In genomic region chr4:96916731-96917130, GRCh38 we compare ENCODE assay signal across 22 cellular contexts.
DNase-seq lines count a peak whose midpoint lies in the region; ATAC-seq and TF ChIP-seq lines count a peak whose summit lies in the region.
"Had no signal": no experiment of that assay in that cellular context is flagged by ENCODE, and none has a peak within 500 bp of the region (broad histone marks: within the 10 kb centered on the region; RNA-seq: fewer than 3 reads in every experiment).

No MANE protein-coding gene starts in this region.

- POLR2A ChIA-PET in WTC11 (lab: Charles Lee), result no interaction called here
- POLR2A ChIA-PET in OCI-LY7 (lab: Charles Lee), result no interaction called here
- POLR2A ChIA-PET in Caco-2 (lab: Charles Lee), result no interaction called here

- intact Hi-C loops in OCI-LY7 (cut with micrococcal nuclease; ENCODE audit: unreplicated experiment) (no loop called here), Caco-2 (cut with micrococcal nuclease; ENCODE audit: unreplicated experiment) (no loop called here)

- H3K9me3 ChIP-seq in OCI-LY7 (ENCODE audit: low read length), result no peaks in the 10 kb centered on the region
- H3K9me3 ChIP-seq in Caco-2, result no peaks in the 10 kb centered on the region
- peaks cover 0 to 11% (median 0%) of the 10 kb centered on the region in 3 donors for H3K9me3 ChIP-seq in gastroesophageal sphincter
- H3K9me3 ChIP-seq: BLaER1 treated with 17β-estradiol and CSF1 and Interleukin-3, amounts not matched to agents 10 nM and 100 nM; gastrocnemius medialis; pancreas; tibial artery had no signal

- no peak overlapping the region for H3K4me2 ChIP-seq in GM23338
- H3K4me2 ChIP-seq in OCI-LY7 (ENCODE audit: low read length), result no peak overlapping the region
- H3K4me2 ChIP-seq: BLaER1 treated with 17β-estradiol and CSF1 and Interleukin-3, amounts not matched to agents 10 nM and 100 nM had no signal

- H3K4me3 Mint-ChIP-seq in GM23338 (no peak overlapping the region), WTC11 (no peak overlapping the region), nephron progenitor cell (no peak overlapping the region), Caco-2 (ENCODE audit: unreplicated experiment) (no peak overlapping the region)
- H3K4me3 Mint-ChIP-seq: activated B cell treated with CpG ODN at 0.5 μM for 24 hours; activated T-cell treated with anti-CD3 and anti-CD28 coated beads, Interleukin-2, amount 50 U/mL, for 4 hours; natural killer cell had no signal

- H3K79me2 ChIP-seq in GM23338 (replicated peaks; ENCODE audit: insufficient read depth) (no peaks in the 10 kb centered on the region), OCI-LY7 (ENCODE audit: insufficient read depth, low read depth, low read length) (no peaks in the 10 kb centered on the region)

- CTCF ChIA-PET in WTC11 (lab: Charles Lee), result no interaction called here
- CTCF ChIA-PET in OCI-LY7 (lab: Charles Lee; ENCODE audit: unreplicated experiment), result no interaction called here
- CTCF ChIA-PET in Caco-2 (lab: Charles Lee), result no interaction called here

- H3K27ac Mint-ChIP-seq in GM23338 (no peak overlapping the region), WTC11 (no peak overlapping the region), nephron progenitor cell (no peak overlapping the region), Caco-2 (ENCODE audit: unreplicated experiment) (no peak overlapping the region)
- H3K27ac Mint-ChIP-seq: activated B cell treated with CpG ODN at 0.5 μM for 24 hours, natural killer cell had no signal

- no peak overlapping the region for H3K27ac ChIP-seq in GM23338 (ENCODE audit: low read depth)
- no peak overlapping the region for H3K27ac ChIP-seq in OCI-LY7 (ENCODE audit: low read depth, low read length, poor library complexity, severe bottlenecking)
- no peak overlapping the region for H3K27ac ChIP-seq in gastroesophageal sphincter
- H3K27ac ChIP-seq: BLaER1 treated with 17β-estradiol and CSF1 and Interleukin-3, amounts not matched to agents 10 nM and 100 nM; gastrocnemius medialis; HL-60; pancreas; right atrium auricular region; tibial artery had no signal

- H3K27me3 ChIP-seq in GM23338 (ENCODE audit: insufficient read depth), result no peaks in the 10 kb centered on the region
- no peaks in the 10 kb centered on the region for H3K27me3 ChIP-seq in Caco-2 (replicated peaks; ENCODE audit: control insufficient read depth, insufficient read depth, low read length)
- no peaks in the 10 kb centered on the region for H3K27me3 ChIP-seq in gastroesophageal sphincter
- H3K27me3 ChIP-seq: BLaER1 treated with 17β-estradiol and CSF1 and Interleukin-3, amounts not matched to agents 10 nM and 100 nM; gastrocnemius medialis; pancreas; right atrium auricular region; tibial artery had no signal

- no peaks in the 10 kb centered on the region for H4K20me1 ChIP-seq in GM23338 (replicated peaks; ENCODE audit: insufficient read depth)
- H4K20me1 ChIP-seq in OCI-LY7 (ENCODE audit: insufficient read depth, low read length), result no peaks in the 10 kb centered on the region
- H4K20me1 ChIP-seq: BLaER1 treated with 17β-estradiol and CSF1 and Interleukin-3, amounts not matched to agents 10 nM and 100 nM had no signal

- 28 to 34% methylated on average over 4 of the region's 5 CpGs for WGBS in gastroesophageal sphincter (ENCODE audit: low coverage in 1 of 2), 2 donors

- H3K9me3 Mint-ChIP-seq in GM23338 (no peaks in the 10 kb centered on the region), WTC11 (no peaks in the 10 kb centered on the region), nephron progenitor cell (peaks cover 8% of the 10 kb centered on the region), Caco-2 (ENCODE audit: unreplicated experiment) (no peaks in the 10 kb centered on the region)

- H3K4me1 Mint-ChIP-seq in GM23338 (0 out of 3 replicates have a peak, but pooled peaks cover 2% of the 10 kb centered on the region), WTC11 (peaks cover 10% of the 10 kb centered on the region), nephron progenitor cell (peaks cover 6% of the 10 kb centered on the region), Caco-2 (ENCODE audit: low read depth, unreplicated experiment) (no peaks in the 10 kb centered on the region)
- H3K4me1 Mint-ChIP-seq: activated B cell treated with CpG ODN at 0.5 μM for 24 hours, natural killer cell had no signal

- H3K27me3 Mint-ChIP-seq in GM23338 (ENCODE audit: insufficient read depth, low read depth, poor library complexity) (no peaks in the 10 kb centered on the region), WTC11 (ENCODE audit: low read depth) (no peaks in the 10 kb centered on the region), nephron progenitor cell (ENCODE audit: low read depth, poor library complexity) (peaks cover 6% of the 10 kb centered on the region), Caco-2 (ENCODE audit: insufficient read depth, unreplicated experiment) (no peaks in the 10 kb centered on the region)
- H3K27me3 Mint-ChIP-seq: activated B cell treated with CpG ODN at 0.5 μM for 24 hours had no signal

- H3K4me3 ChIP-seq in GM23338, result no peak overlapping the region
- no peak overlapping the region for H3K4me3 ChIP-seq in OCI-LY7 (ENCODE audit: low read depth, low read length, poor library complexity, severe bottlenecking)
- no peak overlapping the region for H3K4me3 ChIP-seq in Caco-2 (ENCODE audit: low read depth, low read length)
- no peak overlapping the region for H3K4me3 ChIP-seq in gastroesophageal sphincter
- H3K4me3 ChIP-seq: BLaER1 treated with 17β-estradiol and CSF1 and Interleukin-3, amounts not matched to agents 10 nM and 100 nM; gastrocnemius medialis; pancreas; right atrium auricular region; tibial artery had no signal

- H3K4me1 ChIP-seq in GM23338 (ENCODE audit: insufficient read depth), result no peaks in the 10 kb centered on the region
- no peaks in the 10 kb centered on the region for H3K4me1 ChIP-seq in OCI-LY7 (ENCODE audit: insufficient read depth, low read length, poor library complexity, severe bottlenecking)
- no peaks in the 10 kb centered on the region for H3K4me1 ChIP-seq in Caco-2
- H3K4me1 ChIP-seq in gastroesophageal sphincter, result no peaks in the 10 kb centered on the region
- H3K4me1 ChIP-seq: BLaER1 treated with 17β-estradiol and CSF1 and Interleukin-3, amounts not matched to agents 10 nM and 100 nM; gastrocnemius medialis; pancreas; right atrium auricular region; tibial artery had no signal

- H3F3A ChIP-seq in GM23338 (replicated peaks; ENCODE audit: low read depth), result no peaks in the 10 kb centered on the region

- H3K36me3 Mint-ChIP-seq in GM23338 (ENCODE audit: low read depth) (no peaks in the 10 kb centered on the region), WTC11 (no peaks in the 10 kb centered on the region), nephron progenitor cell (ENCODE audit: low read depth) (no peaks in the 10 kb centered on the region), Caco-2 (ENCODE audit: insufficient read depth, unreplicated experiment) (no peaks in the 10 kb centered on the region)
- H3K36me3 Mint-ChIP-seq: natural killer cell had no signal

- H3K36me3 ChIP-seq in GM23338 (ENCODE audit: insufficient read depth) (no peaks in the 10 kb centered on the region), OCI-LY7 (ENCODE audit: insufficient read depth, low read length) (no peaks in the 10 kb centered on the region), Caco-2 (ENCODE audit: control insufficient read depth, insufficient read depth, low read length) (no peaks in the 10 kb centered on the region), gastroesophageal sphincter (no peaks in the 10 kb centered on the region)
- H3K36me3 ChIP-seq: BLaER1 treated with 17β-estradiol and CSF1 and Interleukin-3, amounts not matched to agents 10 nM and 100 nM; gastrocnemius medialis; pancreas; right atrium auricular region; tibial artery had no signal

- DNase-seq in GM23338 (ENCODE audit: low spot score), result peak; percentile 44
- peak; percentile 1 for DNase-seq in NCI-H187 treated with DMSO at 0.1 percent for 48 hours (lab: John Stamatoyannopoulos, UW)
- DNase-seq in WTC11 (ENCODE audit: low spot score), result peak; percentile 50
- DNase-seq in nephron progenitor cell, result peak; percentile 15
- no peak for DNase-seq in OCI-LY7 (ENCODE audit: low spot score)
- DNase-seq in Caco-2, result no peak
- DNase-seq: activated B cell treated with CpG ODN at 0.5 μM for 24 hours; activated CD4-positive, alpha-beta T cell treated with anti-CD3 and anti-CD28 coated beads, Interleukin-2, amount 50 U/mL, for 1 hour; activated naive CD4-positive, alpha-beta T cell; activated T-cell treated with anti-CD3 and anti-CD28 coated beads, Interleukin-2, amount 50 U/mL, for 4 hours; DMS79 treated with DMSO at 0.1 percent for 48 hours; gastrocnemius medialis; hypothalamus; midbrain; natural killer cell; NCI-H446; pancreas; tibial artery had no signal

- ATAC-seq in GM23338, result peak; percentile 44; the same call in 2 of the 3 replicates
- no peak for ATAC-seq in WTC11
- ATAC-seq in gastroesophageal sphincter, result no peak
- ATAC-seq: activated T-cell treated with anti-CD3 and anti-CD28 coated beads, Interleukin-2, amount 50 U/mL, for 4 hours; gastrocnemius medialis; natural killer cell; pancreas had no signal

- TF ChIP-seq POLR2A in gastroesophageal sphincter (IDR thresholded peaks at IDR 0.05), result no peak

- TF ChIP-seq CTCF in GM23338 (conservative IDR thresholded peaks at IDR 0.05; ENCODE audit: low read depth in 2 of 2) (no peak), WTC11 (IDR thresholded peaks at IDR 0.05) (no peak), nephron progenitor cell (IDR thresholded peaks at IDR 0.05) (no peak), OCI-LY7 (conservative IDR thresholded peaks at IDR 0.05; ENCODE audit: low read length) (no peak), Caco-2 (IDR thresholded peaks at IDR 0.05; ENCODE audit: insufficient read depth in 1 of 2, low read depth in 1 of 2, low read length in 1 of 2, severe bottlenecking in 1 of 2, unreplicated experiment in 1 of 2) (no peak), gastroesophageal sphincter (IDR thresholded peaks at IDR 0.05) (no peak)

- TF ChIP-seq EP300 in gastroesophageal sphincter (IDR thresholded peaks at IDR 0.05), result no peak

- H3K9me2 ChIP-seq in GM23338 (ENCODE audit: insufficient read depth), result peaks cover 6% of the 10 kb centered on the region
- no peaks in the 10 kb centered on the region for H3K9me2 ChIP-seq in OCI-LY7 (ENCODE audit: insufficient read depth, low read length)

- no TSS peak for BruUV-seq in OCI-LY7 (replicated peaks; lab: Mats Ljungman, UMichigan)
- BruUV-seq in Caco-2 (replicated peaks; lab: Mats Ljungman, UMichigan), result no TSS peak

- no peak overlapping the region for H2AFZ ChIP-seq in GM23338
- H2AFZ ChIP-seq in OCI-LY7 (ENCODE audit: low read length), result no peak overlapping the region

TF ChIP-seq in GM23338, 12 proteins besides CTCF, POLR2A, EP300 and RAD21 (continues in another document):
- TF ChIP-seq EZH2phosphoT487 (IDR thresholded peaks at IDR 0.05; ENCODE audit: unreplicated experiment) (no peak), CREB1 (CRISPR knock-in tag; IDR thresholded peaks at IDR 0.05; ENCODE audit: low read depth) (no peak), ZNF331 (CRISPR knock-in tag; IDR thresholded peaks at IDR 0.05; ENCODE audit: low read depth) (no peak)

TF ChIP-seq in WTC11, 78 proteins besides CTCF, POLR2A, EP300 and RAD21 (continues in another document):
- TF ChIP-seq TCF7 (CRISPR knock-in tag; IDR thresholded peaks at IDR 0.05; ENCODE audit: low read depth) (no peak), HMGA2 (CRISPR knock-in tag; IDR thresholded peaks at IDR 0.05) (no peak)

Comparison
In these comparisons a context has a peak if more than half of its experiments do, and no peak if none do; other contexts are left out.
1. DNase-seq: peak in GM23338 (single experiment), NCI-H187 treated with DMSO at 0.1 percent for 48 hours (single experiment), WTC11 (single experiment) and nephron progenitor cell (single experiment); none in OCI-LY7 (single experiment) and Caco-2 (0 of 2).